ENCODE assay signal across 33 cellular contexts in the genomic region with DNA sequence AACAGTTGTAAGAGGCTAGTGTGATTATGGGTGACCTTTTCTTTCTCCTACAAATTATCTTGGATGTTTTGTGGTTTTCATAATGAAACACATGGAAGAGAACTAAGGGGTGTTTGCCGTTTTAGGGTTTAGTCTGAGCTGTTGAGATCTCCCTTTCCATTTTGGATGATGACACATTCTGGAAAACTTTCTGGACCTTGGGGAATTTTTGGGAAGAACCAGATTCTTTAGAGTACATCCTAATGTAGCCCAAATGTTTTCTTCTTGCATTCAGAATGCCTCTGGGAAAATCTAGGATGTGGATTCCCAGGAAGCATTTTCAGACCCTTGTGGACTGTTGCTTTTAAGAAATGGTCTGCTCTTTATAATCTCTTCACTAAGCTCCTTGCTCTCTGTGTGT.
"Had no signal": no experiment of that assay in that cellular context is flagged by ENCODE, and none has a peak within 500 bp of the region (broad histone marks: within the 10 kb centered on the region; RNA-seq: fewer than 3 reads in every experiment).

No MANE protein-coding gene starts in this region.

- H3K27ac ChIP-seq: adrenal gland, body of pancreas, cardiac muscle cell, colonic mucosa, epithelial cell of prostate, esophagus squamous epithelium, foreskin keratinocyte, gastrocnemius medialis, heart left ventricle, WERI-Rb-1 had no signal

- H3K4me1 ChIP-seq: adrenal gland, body of pancreas, colonic mucosa, esophagus squamous epithelium, foreskin keratinocyte, gastrocnemius medialis, heart left ventricle had no signal

- H3K36me3 ChIP-seq: adrenal gland, cardiac muscle cell, colonic mucosa, esophagus squamous epithelium, gastrocnemius medialis, heart left ventricle, WERI-Rb-1 had no signal

- DNase-seq: activated B cell treated with CpG ODN at 0.5 μM for 24 hours; activated CD4-positive, alpha-beta T cell treated with anti-CD3 and anti-CD28 coated beads for 48 hours; activated CD4-positive, alpha-beta T cell treated with anti-CD3 and anti-CD28 coated beads, Interleukin-2, amount 50 U/mL, for 1 hour; activated CD4-positive, alpha-beta T cell treated with anti-CD3 and anti-CD28 coated beads, Interleukin-2, amount 50 U/mL, for 48 hours; activated CD8-positive, alpha-beta memory T cell treated with anti-CD3 and anti-CD28 coated beads, Interleukin-2, amount 10 ng/mL, durations not matched to agents 7 days and 5 days; activated CD8-positive, alpha-beta memory T cell treated with anti-CD3 and anti-CD28 coated beads, Interleukin-2, amount 50 U/mL, for 4 hours; activated CD8-positive, alpha-beta T cell treated with anti-CD3 and anti-CD28 coated beads for 36 hours; activated effector memory CD4-positive, alpha-beta T cell treated with anti-CD3 and anti-CD28 coated beads, Interleukin-2, amount 50 U/mL, for 16 hours; activated naive CD4-positive, alpha-beta T cell treated with anti-CD3 and anti-CD28 coated beads for 36 hours; activated naive CD8-positive, alpha-beta T cell treated with anti-CD3 and anti-CD28 coated beads for 36 hours; activated naive CD8-positive, alpha-beta T cell treated with anti-CD3 and anti-CD28 coated beads, Interleukin-2, amount 50 U/mL, for 24 hours; activated T-cell treated with anti-CD3 and anti-CD28 coated beads, Interleukin-2, amount 50 U/mL, for 1 hour; activated T-cell treated with anti-CD3 and anti-CD28 coated beads, Interleukin-2, amount 50 U/mL, for 48 hours; adrenal gland; amygdala; aorta; body of pancreas; central memory CD4-positive, alpha-beta T cell; cerebellar nuclear complex; colonic mucosa; effector CD8-positive, alpha-beta T cell; esophagus squamous epithelium; foreskin keratinocyte; gastrocnemius medialis; glutamatergic neuron; heart left ventricle; T-helper 1 cell; T-helper 17 cell; T1000; WERI-Rb-1 had no signal

- ATAC-seq: activated CD4-positive, CD25-positive, alpha-beta regulatory T cell treated with anti-CD3 and anti-CD28 coated beads, Interleukin-2, amount 50 U/mL, for 24 hours; activated CD8-positive, alpha-beta memory T cell treated with anti-CD3 and anti-CD28 coated beads, Interleukin-2, amount 10 ng/mL, durations not matched to agents 7 days and 5 days; activated CD8-positive, alpha-beta T cell treated with anti-CD3 and anti-CD28 coated beads for 36 hours; activated naive CD8-positive, alpha-beta T cell treated with anti-CD3 and anti-CD28 coated beads, Interleukin-2, amount 50 U/mL, for 24 hours; body of pancreas; foreskin keratinocyte; gastrocnemius medialis; heart left ventricle; T-helper 17 cell had no signal

- H3K9me3 ChIP-seq: adrenal gland, body of pancreas, colonic mucosa, gastrocnemius medialis, heart left ventricle had no signal

- H3K27me3 ChIP-seq: adrenal gland, body of pancreas, cardiac muscle cell, colonic mucosa, esophagus squamous epithelium, foreskin keratinocyte, gastrocnemius medialis, heart left ventricle had no signal

- H3K4me3 ChIP-seq: adrenal gland, body of pancreas, cardiac muscle cell, colonic mucosa, esophagus squamous epithelium, gastrocnemius medialis, heart left ventricle had no signal
